ENCODE assay signal across 25 cellular contexts in genomic region chr17:35894206-35894605, GRCh38. TPM values are rescaled to one million over a fixed set of nuclear protein-coding genes. Genes with fewer than 3 reads are reported as not detected.
"Had no signal": no experiment of that assay in that cellular context is flagged by ENCODE, and none has a peak within 500 bp of the region (broad histone marks: within the 10 kb centered on the region; RNA-seq: fewer than 3 reads in every experiment).

No MANE protein-coding gene starts in this region.

- DNase-seq: activated CD4-positive, alpha-beta memory T cell treated with anti-CD3 and anti-CD28 coated beads for 36 hours; activated CD4-positive, alpha-beta T cell treated with anti-CD3 and anti-CD28 coated beads for 48 hours; activated CD4-positive, CD25-positive, alpha-beta regulatory T cell treated with anti-CD3 and anti-CD28 coated beads, Interleukin-2, amount 50 U/mL, for 72 hours; activated effector memory CD4-positive, alpha-beta T cell treated with Interleukin-2 at 50 U/mL for 16 hours; activated naive CD4-positive, alpha-beta T cell; activated T-cell treated with anti-CD3 and anti-CD28 coated beads, Interleukin-2, amount 50 U/mL, for 24 hours; amygdala; Kasumi-1; NCI-H1105 treated with DMSO at 0.1 percent for 48 hours; NCI-H1436 treated with DMSO at 0.1 percent for 48 hours; NCI-H187; NCI-H2081; NCI-H524; Peyer's patch; Right ventricle myocardium superior; SW 1271 had no signal

- H3K9me3 ChIP-seq: Peyer's patch, SJSA1 had no signal

- H3K4me1 ChIP-seq: Peyer's patch, SJSA1 had no signal

- H3K4me3 Mint-ChIP-seq: activated CD4-positive, alpha-beta memory T cell treated with anti-CD3 and anti-CD28 coated beads for 36 hours; activated naive CD4-positive, alpha-beta T cell treated with anti-CD3 and anti-CD28 coated beads, Interleukin-2, amount 50 U/mL, for 24 hours; activated T-cell treated with anti-CD3 and anti-CD28 coated beads, Interleukin-2, amount 50 U/mL, for 24 hours; activated T-helper 1 cell treated with anti-CD3 and anti-CD28 coated beads, Interleukin-12 subunit alpha, Interleukin-12 subunit beta, Interleukin-2, Interleukin-4 antibody, amounts not matched to agents 30 ng/mL and 10 ng/mL and 1 ng/mL, durations not matched to agents 14 hours and 24 hours and 36 hours; brain; T-helper 1 cell treated with Interleukin-12 subunit alpha and Interleukin-12 subunit beta and Interleukin-4 antibody, amounts not matched to agents 30 μg/mL and 1 μg/mL, for 36 hours had no signal

- H3K36me3 Mint-ChIP-seq: activated CD4-positive, alpha-beta memory T cell treated with anti-CD3 and anti-CD28 coated beads for 36 hours; activated naive CD4-positive, alpha-beta T cell treated with anti-CD3 and anti-CD28 coated beads, Interleukin-2, amount 50 U/mL, for 24 hours; brain had no signal

- H3K4me3 ChIP-seq: K562, Peyer's patch, SJSA1 had no signal

- H3K9me3 Mint-ChIP-seq: activated CD4-positive, alpha-beta memory T cell treated with anti-CD3 and anti-CD28 coated beads for 36 hours; activated naive CD4-positive, alpha-beta T cell treated with anti-CD3 and anti-CD28 coated beads, Interleukin-2, amount 50 U/mL, for 24 hours; activated T-cell treated with anti-CD3 and anti-CD28 coated beads, Interleukin-2, amount 50 U/mL, for 24 hours; brain had no signal

- H3K27me3 Mint-ChIP-seq: activated CD4-positive, alpha-beta memory T cell treated with anti-CD3 and anti-CD28 coated beads for 36 hours; activated naive CD4-positive, alpha-beta T cell treated with anti-CD3 and anti-CD28 coated beads, Interleukin-2, amount 50 U/mL, for 24 hours; activated T-cell treated with anti-CD3 and anti-CD28 coated beads, Interleukin-2, amount 50 U/mL, for 24 hours had no signal

- H3K36me3 ChIP-seq: Peyer's patch, SJSA1 had no signal

- H3K27ac ChIP-seq: Peyer's patch, RWPE1, SJSA1 had no signal

- H3K27me3 ChIP-seq: Peyer's patch, SJSA1 had no signal

- ATAC-seq: K562, SK-N-SH treated with all-trans-retinoic acid at 6 μM for 48 hours had no signal

- H3K27ac Mint-ChIP-seq: activated CD4-positive, alpha-beta memory T cell treated with anti-CD3 and anti-CD28 coated beads for 36 hours; activated naive CD4-positive, alpha-beta T cell treated with anti-CD3 and anti-CD28 coated beads, Interleukin-2, amount 50 U/mL, for 24 hours; activated T-cell treated with anti-CD3 and anti-CD28 coated beads, Interleukin-2, amount 50 U/mL, for 24 hours; activated T-helper 1 cell treated with anti-CD3 and anti-CD28 coated beads, Interleukin-12 subunit alpha, Interleukin-12 subunit beta, Interleukin-2, Interleukin-4 antibody, amounts not matched to agents 30 ng/mL and 10 ng/mL and 1 ng/mL, durations not matched to agents 14 hours and 24 hours and 36 hours; brain; T-helper 1 cell treated with Interleukin-12 subunit alpha and Interleukin-12 subunit beta and Interleukin-4 antibody, amounts not matched to agents 30 μg/mL and 1 μg/mL, for 36 hours had no signal

RNA-seq across cellular contexts. Expression of gene CCL5, which starts 14.0 kb away (rescaled TPM):
- total RNA-seq: SJSA1 had no signal

RNA-seq across cellular contexts. Expression of gene HEATR9, which starts 25.5 kb away (rescaled TPM):
- total RNA-seq: astrocyte, K562, Peyer's patch, Right ventricle myocardium superior, SJSA1 had no signal
- polyA plus RNA-seq: K562 had no signal

RNA-seq across cellular contexts. Expression of gene RDM1, which starts 36.4 kb away (rescaled TPM):
- total RNA-seq: astrocyte, Right ventricle myocardium superior had no signal

RNA-seq across cellular contexts. Expression of gene LYZL6, which starts 49.3 kb away (rescaled TPM):
- total RNA-seq: activated CD4-positive, alpha-beta memory T cell treated with anti-CD3 and anti-CD28 coated beads for 36 hours; activated T-helper 1 cell treated with anti-CD3 and anti-CD28 coated beads, Interleukin-12 subunit alpha, Interleukin-12 subunit beta, Interleukin-2, Interleukin-4 antibody, amounts not matched to agents 30 ng/mL and 10 ng/mL and 1 ng/mL, durations not matched to agents 14 hours and 24 hours and 36 hours; astrocyte; K562; Peyer's patch; Right ventricle myocardium superior; SJSA1 had no signal
- polyA plus RNA-seq: K562 had no signal
